In genomic region chr19:40599331-40600085, GRCh38 we compare ENCODE assay signal across 8 cellular contexts. TPM values are rescaled to one million over a fixed set of nuclear protein-coding genes. Genes with fewer than 3 reads are reported as not detected.
DNase-seq lines count a peak whose midpoint lies in the region; ATAC-seq, FAIRE-seq and TF ChIP-seq lines count a peak whose summit lies in the region.

No MANE protein-coding gene starts in this region.

- no peaks in the 10 kb centered on the region for H3K36me3 Mint-ChIP-seq in CD4-positive, alpha-beta T cell (ENCODE audit: low read depth)
- no peaks in the 10 kb centered on the region for H3K36me3 Mint-ChIP-seq in natural killer cell

- no TSS peak for BruUV-seq in K562 (replicated peaks; lab: Mats Ljungman, UMichigan)

- H3K79me2 ChIP-seq in KMS-11 (ENCODE audit: insufficient read depth, low read depth), result no peaks in the 10 kb centered on the region
- peaks cover 23% of the 10 kb centered on the region for H3K79me2 ChIP-seq in K562 (ENCODE audit: control insufficient read depth, insufficient read depth, low read length)

- H3K4me1 Mint-ChIP-seq in CD4-positive, alpha-beta T cell (ENCODE audit: low read depth), result peaks cover 67% of the 10 kb centered on the region
- H3K4me1 Mint-ChIP-seq in natural killer cell, result peaks cover 31 to 58% of the 10 kb centered on the region in 2 donors

- in situ Hi-C loops in K562 (cut with MboI), result no loop called here

- intact Hi-C loops in CD4-positive, alpha-beta T cell (cut with DNase I, micrococcal nuclease), result loop anchor here (2.0 to 5.0 kb wide), 6 partner anchors 32 to 312 kb away; partner anchors contain the start of genes BLVRB (in 2 of the 2), SPTBN4 (in 2 of the 2) and AKT2 (in 1 of the 2)
- intact Hi-C loops in K562 (cut with micrococcal nuclease) (loop anchor here (2.0 to 5.0 kb wide), 2 partner anchors 51 to 292 kb away; no protein-coding TSS in a partner anchor), natural killer cell (cut with micrococcal nuclease) (loop anchor here (5.0 to 10.0 kb wide), 3 partner anchors 47 to 945 kb away; no protein-coding TSS in a partner anchor)

- H3K27me3 ChIP-seq in CD4-positive, alpha-beta T cell (ENCODE audit: control insufficient read depth, insufficient read depth, low read length), result peaks cover 55% of the 10 kb centered on the region
- H3K27me3 ChIP-seq in KMS-11 (ENCODE audit: insufficient read depth, low read depth), result peaks cover 54% of the 10 kb centered on the region
- H3K27me3 ChIP-seq in K562 (ENCODE audit: control insufficient read depth in 2 of 2, insufficient read depth in 2 of 2, low read length in 2 of 2), result no peaks in the 10 kb centered on the region

- H3K4me3 ChIP-seq in KMS-11 (IDR thresholded peaks at IDR 0.05; ENCODE audit: insufficient read depth, low read depth, low read length), result no peak overlapping the region
- no peak overlapping the region for H3K4me3 ChIP-seq in K562

- 0 out of 2 replicates have a peak overlapping the region, but pooled peaks have one; percentile 13 for H3K4me2 ChIP-seq in KMS-11
- H3K4me2 ChIP-seq in K562 (ENCODE audit: insufficient read depth, low read length), result peak overlapping the region; percentile 89

- DNase-seq in CD4-positive, alpha-beta T cell, result no peak
- peak in 2 of 4 experiments; percentile 42 to 82 for DNase-seq in K562 (ENCODE audit: extremely low read depth in 1 of 4, low spot score in 3 of 4)
- DNase-seq in natural killer cell, result no peak
- no peak for DNase-seq in H54 (ENCODE audit: insufficient read length, low spot score)
- no peak for DNase-seq in DMS153 treated with DMSO at 0.1 percent for 48 hours (lab: John Stamatoyannopoulos, UW; ENCODE audit: unreplicated experiment)
- no peak for DNase-seq in SHP77 treated with DMSO at 0.1 percent for 48 hours (lab: John Stamatoyannopoulos, UW)

- H3K27ac ChIP-seq in CD4-positive, alpha-beta T cell (ENCODE audit: low read depth, low read length), result no peak overlapping the region
- H3K27ac ChIP-seq in KMS-11 (no peak overlapping the region), K562 (ENCODE audit: extremely low read depth, low read depth, low read length) (peak overlapping the region; percentile 39; the same call in 1 of the 3 replicates)

- H3K9me3 ChIP-seq in CD4-positive, alpha-beta T cell (ENCODE audit: control insufficient read depth, low read length), result no peaks in the 10 kb centered on the region
- H3K9me3 ChIP-seq in K562 (replicated peaks; ENCODE audit: control insufficient read depth, insufficient read depth, low read depth, low read length), result no peaks in the 10 kb centered on the region

- POLR2A ChIA-PET in CD4-positive, alpha-beta T cell (lab: Charles Lee), result interaction anchor here (1.0 to 1.2 kb wide), 2 partner anchors 11 to 14 kb away, joined by 4 read pairs; no protein-coding TSS in a partner anchor
- POLR2A ChIA-PET in K562 (lab: Yijun Ruan, JAX), result interaction anchor here (0.6 to 1.1 kb wide), 5 partner anchors 32 to 634 kb away, joined by 3 to 6 read pairs (median 3); no protein-coding TSS in a partner anchor

- TF ChIP-seq RAD21 in K562 (CRISPR knock-in tag; conservative IDR thresholded peaks at IDR 0.05 in 1 of 2, IDR thresholded peaks at IDR 0.05 in 1 of 2), result no peak

- ATAC-seq in CD4-positive, alpha-beta T cell (ENCODE audit: poor library complexity), result no peak
- 0 out of 3 replicates have a peak, but pooled peaks have one; percentile 1 for ATAC-seq in K562
- no peak for ATAC-seq in natural killer cell
- no peak for ATAC-seq in HG02610 (IDR thresholded peaks at IDR 0.05; ENCODE audit: unreplicated experiment)

- H3K4me1 ChIP-seq in KMS-11 (ENCODE audit: low read depth, poor library complexity, severe bottlenecking) (peaks cover 66% of the 10 kb centered on the region), K562 (replicated peaks in 1 of 2; ENCODE audit: control insufficient read depth in 2 of 2, insufficient read depth in 2 of 2, low read length in 2 of 2) (peaks cover 49 to 92% of the 10 kb centered on the region in 2 experiments)

- no peaks in the 10 kb centered on the region for H4K20me1 ChIP-seq in KMS-11 (ENCODE audit: insufficient read depth)
- peaks cover 6% of the 10 kb centered on the region; the same call in 1 of the 2 replicates for H4K20me1 ChIP-seq in K562 (replicated peaks; ENCODE audit: control insufficient read depth, insufficient read depth, low read length)

- no peak for TF ChIP-seq EP300 in K562 (IDR thresholded peaks at IDR 0.05; ENCODE audit: low read length)

- peaks cover 55% of the 10 kb centered on the region for H3K27me3 Mint-ChIP-seq in CD4-positive, alpha-beta T cell
- peaks cover 14 to 54% of the 10 kb centered on the region in 2 donors for H3K27me3 Mint-ChIP-seq in natural killer cell (ENCODE audit: low read depth in 2 of 2)

- H3K4me3 Mint-ChIP-seq in CD4-positive, alpha-beta T cell, result peak overlapping the region; percentile 75
- peak overlapping the region; percentile 67 for H3K4me3 Mint-ChIP-seq in natural killer cell

- H3K36me3 ChIP-seq in KMS-11 (ENCODE audit: insufficient read depth) (no peaks in the 10 kb centered on the region), K562 (ENCODE audit: control insufficient read depth, insufficient read depth, low read length) (peaks cover 7% of the 10 kb centered on the region; the same call in 1 of the 3 replicates)

- 13% methylated on average over 6 of the region's 12 CpGs for WGBS in K562 (ENCODE audit: insufficient coverage, low coverage, missing lambda C conversion rate)

- H2AFZ ChIP-seq in KMS-11 (ENCODE audit: low read depth) (no peak overlapping the region), K562 (ENCODE audit: low read depth, low read length) (peak overlapping the region; percentile 5)

- CTCF ChIA-PET in CD4-positive, alpha-beta T cell (lab: Charles Lee), result interaction anchor here (1.2 to 2.6 kb wide), 4 partner anchors 16 to 59 kb away, joined by 7 to 20 read pairs (median 11); no protein-coding TSS in a partner anchor
- CTCF ChIA-PET in K562 (lab: Yijun Ruan, JAX; ENCODE audit: low intra/inter-chr PET ratio), result interaction anchor here (0.7 to 2.3 kb wide), 5 partner anchors 29 to 135 kb away, joined by 3 to 7 read pairs (median 6); no protein-coding TSS in a partner anchor

- H3K9ac ChIP-seq in KMS-11 (no peak overlapping the region), K562 (ENCODE audit: insufficient read depth in 1 of 2, low read depth in 2 of 2, low read length in 2 of 2) (peak overlapping the region in 1 of 2 experiments; percentile 76; a peak in 1 of 4 replicates)

- H3K9me3 Mint-ChIP-seq in CD4-positive, alpha-beta T cell, result no peaks in the 10 kb centered on the region
- H3K9me3 Mint-ChIP-seq in natural killer cell, result no peaks in the 10 kb centered on the region

- TF ChIP-seq CTCF in CD4-positive, alpha-beta T cell (IDR thresholded peaks at IDR 0.05), result no peak
- TF ChIP-seq CTCF in KMS-11 (conservative IDR thresholded peaks at IDR 0.05; ENCODE audit: low read depth, low read length) (no peak), K562 (IDR thresholded peaks at IDR 0.05 in 2 of 3, conservative IDR thresholded peaks at IDR 0.05 in 1 of 3; ENCODE audit: insufficient read depth in 2 of 3, low read depth in 1 of 3, low read length in 3 of 3) (no peak), natural killer cell (IDR thresholded peaks at IDR 0.05) (no peak)

- FAIRE-seq in K562 (lab: Jason Lieb, UNC) (peak; percentile 68), H54 (lab: Jason Lieb, UNC) (no peak)

- no peak overlapping the region for H3K27ac Mint-ChIP-seq in CD4-positive, alpha-beta T cell
- peak overlapping the region in 1 of 2 donors; percentile 29 for H3K27ac Mint-ChIP-seq in natural killer cell

- peaks cover 4% of the 10 kb centered on the region for H3K9me1 ChIP-seq in K562 (ENCODE audit: control insufficient read depth, insufficient read depth, low read length)

- TF ChIP-seq POLR2A in K562 (conservative IDR thresholded peaks at IDR 0.05) (no peak), H54 (IDR thresholded peaks at IDR 0.05; ENCODE audit: low read depth, low read length) (no peak)

RNA-seq across cellular contexts. Expression of gene LTBP4, which starts 1.7 kb away (rescaled TPM):
- 100 to 1,000 TPM; 116 to 134 TPM for total RNA-seq in CD4-positive, alpha-beta T cell
- total RNA-seq in K562 (2011; cell fraction: chromatin; rRNA removed; ENCODE audit: low replicate concordance), result 209 and 457 TPM in 2 replicates
- total RNA-seq in K562 (2011; cell fraction: nucleolus; rRNA removed), result 301 and 327 TPM in 2 replicates
- 219 and 259 TPM in 2 replicates for total RNA-seq in K562 (2011; cell fraction: nucleoplasm; rRNA removed)
- total RNA-seq in K562 (2014; rRNA removed) (38.7 and 44.5 TPM in 2 replicates), K562 (2014; rRNA removed; fragmentation: Illumina TruSeq; extraction: Trizol) (6.1 and 9.7 TPM in 2 replicates), K562 (2015; rRNA removed; fragmentation: Illumina TruSeq; extraction: Trizol) (19.9 and 25.0 TPM in 2 replicates), K562 (2021) (148 and 160 TPM in 2 replicates), natural killer cell (100 to 1,000 TPM; 153 to 182 (median 157) TPM)
- polyA plus RNA-seq in K562 (2011; rRNA removed) (34.4 and 64.2 TPM in 2 replicates), K562 (2014; fragmentation: Illumina TruSeq; extraction: Trizol) (31.6 and 65.6 TPM in 2 replicates), K562 (2014; fragmentation: Nextera tagmentation; extraction: Ambion mirVana) (under 1 TPM; 0.35 to 0.53 TPM), K562 (2014; rRNA removed) (108 and 112 TPM in 2 replicates)
- polyA plus RNA-seq in K562 (2011; cell fraction: cytosol; rRNA removed), result 40.5 and 63.1 TPM in 2 replicates
- 400 and 488 TPM in 2 replicates for polyA plus RNA-seq in K562 (2011; cell fraction: nucleus; rRNA removed)
- 256 and 263 TPM in 2 replicates for polyA plus RNA-seq in K562 (2012)
- polyA minus RNA-seq in K562 (2011; rRNA and poly(A)+ RNA removed), result 6.8 and 10.0 TPM in 2 replicates
- polyA minus RNA-seq in K562 (2011; cell fraction: cytosol; rRNA and poly(A)+ RNA removed), result 50.8 and 74.4 TPM in 2 replicates
- 47.9 and 57.5 TPM in 2 replicates for polyA minus RNA-seq in K562 (2011; cell fraction: nucleus; rRNA and poly(A)+ RNA removed)

RNA-seq across cellular contexts. Expression of gene SHKBP1, which starts 22.8 kb away (rescaled TPM):
- 10 to 100 TPM; 82.5 to 92.9 TPM for total RNA-seq in CD4-positive, alpha-beta T cell
- 33.3 and 146 TPM in 2 replicates for total RNA-seq in K562 (2011; cell fraction: chromatin; rRNA removed; ENCODE audit: low replicate concordance)
- total RNA-seq in K562 (2011; cell fraction: nucleolus; rRNA removed), result 62.0 and 84.4 TPM in 2 replicates
- total RNA-seq in K562 (2011; cell fraction: nucleoplasm; rRNA removed), result 39.4 and 65.9 TPM in 2 replicates
- total RNA-seq in K562 (2014; rRNA removed) (33.7 and 48.0 TPM in 2 replicates), K562 (2014; rRNA removed; fragmentation: Illumina TruSeq; extraction: Trizol) (6.6 and 9.6 TPM in 2 replicates), K562 (2015; rRNA removed; fragmentation: Illumina TruSeq; extraction: Trizol) (17.5 and 22.3 TPM in 2 replicates), K562 (2021) (54.5 and 58.1 TPM in 2 replicates), natural killer cell (100 to 1,000 TPM; 209 to 224 (median 209) TPM)
- polyA plus RNA-seq in K562 (2011; rRNA removed) (18.9 and 24.4 TPM in 2 replicates), K562 (2014; fragmentation: Illumina TruSeq; extraction: Trizol) (33.7 and 42.0 TPM in 2 replicates), K562 (2014; fragmentation: Nextera tagmentation; extraction: Ambion mirVana) (1 to 10 TPM; 1.2 to 4.9 TPM), K562 (2014; rRNA removed) (34.2 and 40.4 TPM in 2 replicates)
- polyA plus RNA-seq in K562 (2011; cell fraction: cytosol; rRNA removed), result 34.0 and 79.0 TPM in 2 replicates
- polyA plus RNA-seq in K562 (2011; cell fraction: nucleus; rRNA removed), result 68.6 and 104 TPM in 2 replicates
- polyA plus RNA-seq in K562 (2012), result 56.1 and 106 TPM in 2 replicates
- 11.5 and 17.4 TPM in 2 replicates for polyA minus RNA-seq in K562 (2011; rRNA and poly(A)+ RNA removed)
- polyA minus RNA-seq in K562 (2011; cell fraction: cytosol; rRNA and poly(A)+ RNA removed), result 53.0 and 61.0 TPM in 2 replicates
- polyA minus RNA-seq in K562 (2011; cell fraction: nucleus; rRNA and poly(A)+ RNA removed), result 18.8 and 19.9 TPM in 2 replicates
